In genomic region chr11:2342557-2342956, GRCh38 we compare ENCODE assay signal across 21 cellular contexts. TPM values are rescaled to one million over a fixed set of nuclear protein-coding genes. Genes with fewer than 3 reads are reported as not detected.
"Had no signal": no experiment of that assay in that cellular context is flagged by ENCODE, and none has a peak within 500 bp of the region (broad histone marks: within the 10 kb centered on the region; RNA-seq: fewer than 3 reads in every experiment).

No MANE protein-coding gene starts in this region.

- ATAC-seq: K562 had no signal

- H3K27ac Mint-ChIP-seq: IgD-negative memory B cell had no signal

- DNase-seq: Kasumi-1, MM.1S, NCI-H1092 treated with DMSO at 0.1 percent for 48 hours, NCI-H1436, NCI-H187, NCI-H2029, NCI-H2081 treated with DMSO at 0.1 percent for 48 hours, NCI-H2171, NCI-H226, NCI-H446, NCI-H510A, NCI-H524 treated with DMSO at 0.1 percent for 48 hours, NCI-H69, NCI-H774, RPMI8226, SHP77, SK-N-SH had no signal

RNA-seq across cellular contexts. Expression of gene TSPAN32, which starts 40.7 kb away (rescaled TPM):
- total RNA-seq: SK-MEL-5 had no signal

RNA-seq across cellular contexts. Expression of gene C11orf21, which starts 40.8 kb away (rescaled TPM):
- total RNA-seq: M059J, SK-MEL-5 had no signal
